20 cellular contexts compared by ENCODE assay signal in the genomic region with DNA sequence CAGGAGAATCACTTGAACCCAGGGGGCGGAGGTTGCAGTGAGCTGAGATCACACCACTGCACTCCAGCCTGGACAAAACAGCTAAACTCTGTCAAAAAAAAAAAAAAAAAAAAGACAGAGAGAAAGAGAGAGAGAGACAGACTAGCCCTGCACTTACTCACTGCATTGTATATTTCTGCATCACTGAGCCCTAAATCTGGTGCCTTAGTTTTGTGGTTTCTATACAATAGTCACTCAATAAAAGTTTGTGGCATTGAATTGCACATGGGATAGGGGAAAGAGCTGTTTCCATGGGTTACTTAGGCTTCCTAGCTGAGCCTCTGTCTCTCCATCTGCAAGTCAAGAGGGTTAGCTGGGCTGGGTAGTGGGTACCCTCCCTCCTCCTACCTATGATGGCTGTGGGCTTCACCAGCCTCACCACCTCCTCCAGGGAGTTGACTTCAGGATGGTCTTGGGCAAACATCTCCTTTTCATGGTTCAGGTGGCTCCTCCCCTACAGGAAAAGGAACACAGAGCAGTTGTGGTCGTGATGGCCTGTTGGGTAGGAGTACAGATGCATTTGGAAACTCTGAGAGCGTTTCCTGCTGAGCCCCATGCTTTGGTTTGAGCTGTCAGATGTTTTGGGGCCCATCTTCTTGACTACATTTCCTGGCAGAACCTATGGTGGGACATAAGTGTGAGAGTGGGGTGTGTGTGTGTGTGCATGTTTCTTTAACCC.
A peak's percentile ranks its signal among the peaks of the same experiment; 100 is the strongest.
DNase-seq lines count a peak whose midpoint lies in the region; ATAC-seq and TF ChIP-seq lines count a peak whose summit lies in the region.
"Had no signal": no experiment of that assay in that cellular context is flagged by ENCODE, and none has a peak within 500 bp of the region (broad histone marks: within the 10 kb centered on the region; RNA-seq: fewer than 3 reads in every experiment).

No MANE protein-coding gene starts in this region.

- H3K4me1 Mint-ChIP-seq in activated CD8-positive, alpha-beta T cell treated with anti-CD3 and anti-CD28 coated beads for 36 hours (ENCODE audit: low read depth) = peaks cover 43% of the 10 kb centered on the region
- H3K4me1 Mint-ChIP-seq in stimulated activated naive CD8-positive, alpha-beta T cell treated with anti-CD3 and anti-CD28 coated beads, Interleukin-15, Interleukin-2, amounts not matched to agents 100 ng/mL and 50 ng/mL, for 24 hours (ENCODE audit: low read depth) = peaks cover 46% of the 10 kb centered on the region
- H3K4me1 Mint-ChIP-seq: T-helper 17 cell had no signal

- no peaks in the 10 kb centered on the region for H3K9me3 ChIP-seq in heart right ventricle
- H3K9me3 ChIP-seq in HAP-1 = no peaks in the 10 kb centered on the region
- H3K9me3 ChIP-seq: Caco-2, uterus had no signal

- peaks cover 0 to 4% (median 0%) of the 10 kb centered on the region in 9 donors for H3K4me1 ChIP-seq in heart right ventricle
- no peaks in the 10 kb centered on the region for H3K4me1 ChIP-seq in HAP-1
- H3K4me1 ChIP-seq: Caco-2, uterus had no signal

- ATAC-seq in HG03432 (IDR thresholded peaks at IDR 0.05; ENCODE audit: unreplicated experiment) = peak; percentile 40
- peak; percentile 83 for ATAC-seq in activated CD8-positive, alpha-beta T cell treated with anti-CD3 and anti-CD28 coated beads for 36 hours
- no peak for ATAC-seq in heart right ventricle
- ATAC-seq: right cardiac atrium, T-helper 17 cell had no signal

- peaks cover 1% of the 10 kb centered on the region for H3K9me3 Mint-ChIP-seq in activated CD8-positive, alpha-beta T cell treated with anti-CD3 and anti-CD28 coated beads for 36 hours
- peaks cover 6% of the 10 kb centered on the region for H3K9me3 Mint-ChIP-seq in stimulated activated naive CD8-positive, alpha-beta T cell treated with anti-CD3 and anti-CD28 coated beads, Interleukin-15, Interleukin-2, amounts not matched to agents 100 ng/mL and 50 ng/mL, for 24 hours
- H3K9me3 Mint-ChIP-seq: endodermal cell, immature natural killer cell had no signal

- H3K4me3 Mint-ChIP-seq in activated CD8-positive, alpha-beta T cell treated with anti-CD3 and anti-CD28 coated beads for 36 hours = peak overlapping the region; percentile 52
- H3K4me3 Mint-ChIP-seq in stimulated activated naive CD8-positive, alpha-beta T cell treated with anti-CD3 and anti-CD28 coated beads, Interleukin-15, Interleukin-2, amounts not matched to agents 100 ng/mL and 50 ng/mL, for 24 hours = peak overlapping the region; percentile 62
- H3K4me3 Mint-ChIP-seq: endodermal cell, immature natural killer cell, T-helper 17 cell had no signal

- no peak for TF ChIP-seq CTCF in activated CD8-positive, alpha-beta T cell treated with anti-CD3 and anti-CD28 coated beads for 36 hours (IDR thresholded peaks at IDR 0.05)
- no peak for TF ChIP-seq CTCF in heart right ventricle (IDR thresholded peaks at IDR 0.05)

- CTCF ChIA-PET in activated CD8-positive, alpha-beta T cell treated with anti-CD3 and anti-CD28 coated beads for 36 hours (lab: Charles Lee) = interaction anchor here (0.8 to 2.0 kb wide), 7 partner anchors 9 to 232 kb away, joined by 3 to 7 read pairs (median 4); no protein-coding TSS in a partner anchor

- DNase-seq in stimulated activated CD4-positive, alpha-beta T cell treated with anti-CD3 and anti-CD28 coated beads, Interleukin-15, amount 100 ng/mL, for 24 hours = peak; percentile 55
- no peak for DNase-seq in stimulated activated CD4-positive, alpha-beta T cell treated with anti-CD3 and anti-CD28 coated beads, Interleukin-4, amount 100 ng/mL, for 24 hours
- peak; percentile 79 for DNase-seq in activated CD8-positive, alpha-beta T cell treated with anti-CD3 and anti-CD28 coated beads for 36 hours
- no peak for DNase-seq in heart right ventricle
- DNase-seq in HAP-1 (ENCODE audit: low spot score in 2 of 2) = no peak
- no peak for DNase-seq in NK-92 treated with Interleukin-12 subunit alpha and Interleukin-12 subunit beta, amount 100 ng/mL, for 24 hours (lab: John Stamatoyannopoulos, UW)
- DNase-seq: aorta, Caco-2, EL, endodermal cell, head of caudate nucleus, immature natural killer cell, NCI-H1436 treated with DMSO at 0.1 percent for 48 hours, NCI-H2171 treated with DMSO at 0.1 percent for 48 hours, NCI-H69, right cardiac atrium, T-helper 17 cell, uterus had no signal

- H3K27me3 ChIP-seq in heart right ventricle (no peaks in the 10 kb centered on the region), HAP-1 (ENCODE audit: low read depth) (no peaks in the 10 kb centered on the region)
- H3K27me3 ChIP-seq: uterus had no signal

- POLR2A ChIA-PET in activated CD8-positive, alpha-beta T cell treated with anti-CD3 and anti-CD28 coated beads for 36 hours (lab: Charles Lee) = interaction anchor here (1.2 kb wide), 3 partner anchors 37 to 593 kb away, joined by 3 to 4 read pairs (median 3); a partner anchor contains a TSS

- H3K27me3 Mint-ChIP-seq in activated CD8-positive, alpha-beta T cell treated with anti-CD3 and anti-CD28 coated beads for 36 hours = no peaks in the 10 kb centered on the region
- H3K27me3 Mint-ChIP-seq in stimulated activated naive CD8-positive, alpha-beta T cell treated with anti-CD3 and anti-CD28 coated beads, Interleukin-15, Interleukin-2, amounts not matched to agents 100 ng/mL and 50 ng/mL, for 24 hours = no peaks in the 10 kb centered on the region
- H3K27me3 Mint-ChIP-seq: T-helper 17 cell had no signal

- peaks cover 27% of the 10 kb centered on the region for H3K36me3 Mint-ChIP-seq in activated CD8-positive, alpha-beta T cell treated with anti-CD3 and anti-CD28 coated beads for 36 hours (ENCODE audit: low read depth)
- peaks cover 21% of the 10 kb centered on the region for H3K36me3 Mint-ChIP-seq in stimulated activated naive CD8-positive, alpha-beta T cell treated with anti-CD3 and anti-CD28 coated beads, Interleukin-15, Interleukin-2, amounts not matched to agents 100 ng/mL and 50 ng/mL, for 24 hours (ENCODE audit: low read depth)

- in situ Hi-C loops in HAP-1 (cut with MboI; ENCODE audit: low sequenced_read_pairs) = no loop called here

- 84 to 87% methylated on average over 3 of the region's 3 CpGs for WGBS in heart right ventricle, 2 donors

- peaks cover 0 to 37% (median 0%) of the 10 kb centered on the region in 9 donors for H3K36me3 ChIP-seq in heart right ventricle
- no peaks in the 10 kb centered on the region for H3K36me3 ChIP-seq in HAP-1 (replicated peaks)
- H3K36me3 ChIP-seq: uterus had no signal

- H3K27ac ChIP-seq in heart right ventricle = no peak overlapping the region
- H3K27ac ChIP-seq: uterus had no signal

- intact Hi-C loops in activated CD8-positive, alpha-beta T cell treated with anti-CD3 and anti-CD28 coated beads for 36 hours (cut with micrococcal nuclease) = loop anchor here (10.0 kb wide), 2 partner anchors 143 to 503 kb away; a partner anchor contains a TSS
- intact Hi-C loops in heart right ventricle (cut with DNase I) = loop anchor here in 1 of 10 donors (10.0 kb wide), 1 partner anchor 167 kb away; no protein-coding TSS in a partner anchor

- no peak overlapping the region for H3K27ac Mint-ChIP-seq in activated CD8-positive, alpha-beta T cell treated with anti-CD3 and anti-CD28 coated beads for 36 hours
- no peak overlapping the region for H3K27ac Mint-ChIP-seq in stimulated activated naive CD8-positive, alpha-beta T cell treated with anti-CD3 and anti-CD28 coated beads, Interleukin-15, Interleukin-2, amounts not matched to agents 100 ng/mL and 50 ng/mL, for 24 hours
- H3K27ac Mint-ChIP-seq: endodermal cell, immature natural killer cell, T-helper 17 cell had no signal

- H3K4me3 ChIP-seq in heart right ventricle = no peak overlapping the region
- H3K4me3 ChIP-seq in HAP-1 = no peak overlapping the region
- H3K4me3 ChIP-seq: uterus had no signal

Comparison
In these comparisons a context has a peak if more than half of its experiments do, and no peak if none do; other contexts are left out.
1. DNase-seq: peak in stimulated activated CD4-positive, alpha-beta T cell treated with anti-CD3 and anti-CD28 coated beads, Interleukin-15, amount 100 ng/mL, for 24 hours (single experiment) and activated CD8-positive, alpha-beta T cell treated with anti-CD3 and anti-CD28 coated beads for 36 hours (single experiment); none in stimulated activated CD4-positive, alpha-beta T cell treated with anti-CD3 and anti-CD28 coated beads, Interleukin-4, amount 100 ng/mL, for 24 hours (single experiment), heart right ventricle (0 of 2), HAP-1 (0 of 2) and NK-92 treated with Interleukin-12 subunit alpha and Interleukin-12 subunit beta, amount 100 ng/mL, for 24 hours (single experiment).
2. ATAC-seq: peak in HG03432 (single experiment) and activated CD8-positive, alpha-beta T cell treated with anti-CD3 and anti-CD28 coated beads for 36 hours (single experiment); none in heart right ventricle (0 of 8).